Comparison of ENCODE assay signal across 19 cellular contexts in the genomic region with DNA sequence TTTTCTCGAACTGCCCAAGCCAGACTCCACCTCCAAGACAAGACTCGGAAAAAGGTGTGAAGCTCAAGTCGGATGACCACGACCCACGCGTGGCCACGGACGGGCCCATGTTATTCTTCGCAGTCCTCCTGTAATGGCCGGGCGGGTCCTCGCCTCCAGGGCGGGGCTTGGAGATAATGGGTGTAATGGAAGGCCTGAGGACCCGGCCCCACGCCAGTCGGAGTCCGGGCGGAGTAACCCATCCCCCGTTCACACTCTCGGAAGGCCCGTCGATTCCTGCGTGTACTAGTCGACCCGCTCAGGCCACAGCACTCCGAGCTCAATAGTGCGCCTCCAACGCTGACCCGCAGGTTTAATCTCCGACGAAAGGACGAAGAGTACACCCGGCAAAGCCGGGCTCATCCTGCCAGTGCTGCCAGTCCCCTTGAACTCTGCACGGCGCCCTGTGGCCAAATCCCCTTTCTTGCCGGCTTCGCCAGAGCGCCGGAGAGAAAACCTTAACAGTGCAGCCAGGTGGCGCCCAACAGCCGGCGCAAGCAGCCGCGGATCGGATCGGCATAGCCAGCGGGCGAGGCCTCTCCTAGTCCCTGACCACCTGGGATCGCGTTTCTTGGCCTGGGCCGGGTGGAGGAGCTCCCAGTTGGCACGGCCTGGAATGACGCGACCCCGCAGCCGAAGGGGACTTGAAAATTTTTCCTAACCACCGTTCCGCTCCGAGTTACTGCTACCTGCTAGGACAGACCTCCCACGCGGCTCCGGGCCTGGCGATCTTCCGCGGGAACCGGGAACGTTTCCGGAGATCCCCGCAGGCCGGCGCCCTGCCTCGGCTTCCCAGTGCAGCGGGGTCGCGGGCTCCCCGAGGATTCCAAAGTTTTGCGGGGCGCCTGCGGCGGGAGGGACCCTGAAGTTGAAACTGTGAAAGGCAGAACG.
A peak's percentile ranks its signal among the peaks of the same experiment; 100 is the strongest.
DNase-seq lines count a peak whose midpoint lies in the region; ATAC-seq and TF ChIP-seq lines count a peak whose summit lies in the region.
"Had no signal": no experiment of that assay in that cellular context is flagged by ENCODE, and none has a peak within 500 bp of the region (broad histone marks: within the 10 kb centered on the region; RNA-seq: fewer than 3 reads in every experiment).

No MANE protein-coding gene starts in this region.

- no peak overlapping the region for H3K27ac Mint-ChIP-seq in osteocyte (ENCODE audit: unreplicated experiment)
- H3K27ac Mint-ChIP-seq in activated CD8-positive, alpha-beta T cell treated with anti-CD3 and anti-CD28 coated beads, Interleukin-2, amount 10 ng/mL, durations not matched to agents 7 days and 5 days = no peak overlapping the region

- no peak overlapping the region for H3K9ac ChIP-seq in SK-N-SH

- no peaks in the 10 kb centered on the region for H4K20me1 ChIP-seq in SK-N-SH (ENCODE audit: insufficient read depth)

- no peaks in the 10 kb centered on the region for H3K4me1 Mint-ChIP-seq in osteocyte (ENCODE audit: unreplicated experiment)
- H3K4me1 Mint-ChIP-seq in activated CD8-positive, alpha-beta T cell treated with anti-CD3 and anti-CD28 coated beads, Interleukin-2, amount 10 ng/mL, durations not matched to agents 7 days and 5 days (ENCODE audit: low read depth) = no peaks in the 10 kb centered on the region

- H3K4me3 Mint-ChIP-seq in osteocyte (ENCODE audit: unreplicated experiment) = no peak overlapping the region
- no peak overlapping the region for H3K4me3 Mint-ChIP-seq in activated CD8-positive, alpha-beta T cell treated with anti-CD3 and anti-CD28 coated beads, Interleukin-2, amount 10 ng/mL, durations not matched to agents 7 days and 5 days

- no peak for ATAC-seq in activated CD8-positive, alpha-beta T cell treated with anti-CD3 and anti-CD28 coated beads, Interleukin-2, amount 10 ng/mL, durations not matched to agents 7 days and 5 days
- no peak for ATAC-seq in HG03095 (IDR thresholded peaks at IDR 0.05; ENCODE audit: unreplicated experiment)

- H3K4me1 ChIP-seq in SK-N-SH (ENCODE audit: control insufficient read depth in 1 of 2, insufficient read depth in 2 of 2, low read depth in 1 of 2, low read length in 1 of 2) = no peaks in the 10 kb centered on the region
- H3K4me1 ChIP-seq: HAP-1, SJCRH30 had no signal

- peak overlapping the region; percentile 46; the same call in 1 of the 2 replicates for H3K4me2 ChIP-seq in SK-N-SH

- no peaks in the 10 kb centered on the region for H3K9me3 ChIP-seq in SK-N-SH
- H3K9me3 ChIP-seq: HAP-1, SJCRH30 had no signal

- H3K36me3 ChIP-seq in SK-N-SH (replicated peaks in 1 of 2; ENCODE audit: control insufficient read depth in 1 of 2, insufficient read depth in 2 of 2, low read length in 1 of 2) = no peaks in the 10 kb centered on the region
- H3K36me3 ChIP-seq: HAP-1, SJCRH30 had no signal

- TF ChIP-seq RAD21 in SK-N-SH (IDR thresholded peaks at IDR 0.05; ENCODE audit: low read length) = 0 out of 2 replicates have a peak, but pooled peaks have one; percentile 10

- H3K79me2 ChIP-seq in SK-N-SH (ENCODE audit: insufficient read depth) = no peaks in the 10 kb centered on the region

- no peak overlapping the region for H3K4me3 ChIP-seq in SK-N-SH (ENCODE audit: low read depth in 2 of 2, low read length in 1 of 2)
- H3K4me3 ChIP-seq: HAP-1, SJCRH30 had no signal

- peak; percentile 41 for TF ChIP-seq CTCF in SK-N-SH (IDR thresholded peaks at IDR 0.05)
- TF ChIP-seq CTCF in osteocyte (IDR thresholded peaks at IDR 0.05) = no peak

- H3K27ac ChIP-seq in SK-N-SH (ENCODE audit: low read depth in 2 of 2, low read length in 1 of 2) = no peak overlapping the region
- H3K27ac ChIP-seq: SJCRH30 had no signal

- H2AFZ ChIP-seq in SK-N-SH (ENCODE audit: low read depth) = no peak overlapping the region

- DNase-seq in DMS53 (lab: John Stamatoyannopoulos, UW) = peak; percentile 12
- DNase-seq in DMS53 treated with DMSO at 0.1 percent for 48 hours (lab: John Stamatoyannopoulos, UW; ENCODE audit: unreplicated experiment) = no peak
- DNase-seq in Daoy (ENCODE audit: low read depth) = peak; percentile 82
- DNase-seq in SK-N-SH = no peak
- peak; percentile 84 for DNase-seq in osteocyte (ENCODE audit: extremely low spot score, unreplicated experiment)
- DNase-seq in posterior vena cava (ENCODE audit: low spot score) = no peak
- DNase-seq in activated CD8-positive, alpha-beta T cell treated with anti-CD3 and anti-CD28 coated beads, Interleukin-2, amount 10 ng/mL, durations not matched to agents 7 days and 5 days = no peak
- DNase-seq: 8988T, GDM1, Karpas-422, MM.1S, NCI-H1092, NCI-H1436 treated with DMSO at 0.1 percent for 48 hours, NCI-H2081, NCI-H510A, SJCRH30, SW 1271 had no signal

- no peak for TF ChIP-seq EP300 in SK-N-SH (IDR thresholded peaks at IDR 0.05; ENCODE audit: borderline replicate concordance in 1 of 2, low read depth in 1 of 2, low read length in 1 of 2)

- H3K9me2 ChIP-seq in SK-N-SH = no peaks in the 10 kb centered on the region

- POLR2A ChIA-PET in SK-N-SH (lab: Yijun Ruan, JAX) = no interaction called here
- POLR2A ChIA-PET in activated CD8-positive, alpha-beta T cell treated with anti-CD3 and anti-CD28 coated beads, Interleukin-2, amount 10 ng/mL, durations not matched to agents 7 days and 5 days (lab: Charles Lee) = no interaction called here

- CTCF ChIA-PET in SK-N-SH (lab: Yijun Ruan, JAX) = no interaction called here
- CTCF ChIA-PET in activated CD8-positive, alpha-beta T cell treated with anti-CD3 and anti-CD28 coated beads, Interleukin-2, amount 10 ng/mL, durations not matched to agents 7 days and 5 days (lab: Charles Lee) = no interaction called here

- no peaks in the 10 kb centered on the region for H3F3A ChIP-seq in SK-N-SH (replicated peaks; ENCODE audit: insufficient read depth)

- WGBS in SK-N-SH (ENCODE audit: low lambda C conversion rate) = 37% methylated on average over 71 of the region's 82 CpGs

- no peaks in the 10 kb centered on the region for H3K27me3 Mint-ChIP-seq in osteocyte (ENCODE audit: unreplicated experiment)
- H3K27me3 Mint-ChIP-seq in activated CD8-positive, alpha-beta T cell treated with anti-CD3 and anti-CD28 coated beads, Interleukin-2, amount 10 ng/mL, durations not matched to agents 7 days and 5 days (ENCODE audit: low read depth) = no peaks in the 10 kb centered on the region

- no peaks in the 10 kb centered on the region for H3K36me3 Mint-ChIP-seq in osteocyte (ENCODE audit: unreplicated experiment)
- no peaks in the 10 kb centered on the region for H3K36me3 Mint-ChIP-seq in activated CD8-positive, alpha-beta T cell treated with anti-CD3 and anti-CD28 coated beads, Interleukin-2, amount 10 ng/mL, durations not matched to agents 7 days and 5 days (ENCODE audit: low read depth)

- intact Hi-C loops in posterior vena cava (cut with DNase I) = no loop called here

- peaks cover 45% of the 10 kb centered on the region; the same call in 1 of the 2 replicates for H3K27me3 ChIP-seq in SK-N-SH (ENCODE audit: insufficient read depth)

- peaks cover 48% of the 10 kb centered on the region for H3K9me3 Mint-ChIP-seq in osteocyte (ENCODE audit: unreplicated experiment)
- peaks cover 19% of the 10 kb centered on the region for H3K9me3 Mint-ChIP-seq in activated CD8-positive, alpha-beta T cell treated with anti-CD3 and anti-CD28 coated beads, Interleukin-2, amount 10 ng/mL, durations not matched to agents 7 days and 5 days (ENCODE audit: insufficient read depth)

TF ChIP-seq in SK-N-SH, 30 proteins besides CTCF, POLR2A, EP300 and RAD21 (continues in another document):
- TF ChIP-seq ELF1 (IDR thresholded peaks at IDR 0.05) = no peak
- TF ChIP-seq MAX (IDR thresholded peaks at IDR 0.05; ENCODE audit: low read depth) = no peak
- TF ChIP-seq, protein P1, sequence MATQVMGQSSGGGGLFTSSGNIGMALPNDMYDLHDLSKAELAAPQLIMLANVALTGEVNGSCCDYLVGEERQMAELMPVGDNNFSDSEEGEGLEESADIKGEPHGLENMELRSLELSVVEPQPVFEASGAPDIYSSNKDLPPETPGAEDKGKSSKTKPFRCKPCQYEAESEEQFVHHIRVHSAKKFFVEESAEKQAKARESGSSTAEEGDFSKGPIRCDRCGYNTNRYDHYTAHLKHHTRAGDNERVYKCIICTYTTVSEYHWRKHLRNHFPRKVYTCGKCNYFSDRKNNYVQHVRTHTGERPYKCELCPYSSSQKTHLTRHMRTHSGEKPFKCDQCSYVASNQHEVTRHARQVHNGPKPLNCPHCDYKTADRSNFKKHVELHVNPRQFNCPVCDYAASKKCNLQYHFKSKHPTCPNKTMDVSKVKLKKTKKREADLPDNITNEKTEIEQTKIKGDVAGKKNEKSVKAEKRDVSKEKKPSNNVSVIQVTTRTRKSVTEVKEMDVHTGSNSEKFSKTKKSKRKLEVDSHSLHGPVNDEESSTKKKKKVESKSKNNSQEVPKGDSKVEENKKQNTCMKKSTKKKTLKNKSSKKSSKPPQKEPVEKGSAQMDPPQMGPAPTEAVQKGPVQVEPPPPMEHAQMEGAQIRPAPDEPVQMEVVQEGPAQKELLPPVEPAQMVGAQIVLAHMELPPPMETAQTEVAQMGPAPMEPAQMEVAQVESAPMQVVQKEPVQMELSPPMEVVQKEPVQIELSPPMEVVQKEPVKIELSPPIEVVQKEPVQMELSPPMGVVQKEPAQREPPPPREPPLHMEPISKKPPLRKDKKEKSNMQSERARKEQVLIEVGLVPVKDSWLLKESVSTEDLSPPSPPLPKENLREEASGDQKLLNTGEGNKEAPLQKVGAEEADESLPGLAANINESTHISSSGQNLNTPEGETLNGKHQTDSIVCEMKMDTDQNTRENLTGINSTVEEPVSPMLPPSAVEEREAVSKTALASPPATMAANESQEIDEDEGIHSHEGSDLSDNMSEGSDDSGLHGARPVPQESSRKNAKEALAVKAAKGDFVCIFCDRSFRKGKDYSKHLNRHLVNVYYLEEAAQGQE (IDR thresholded peaks at IDR 0.05; ENCODE audit: low read depth, low read length) = no peak
- no peak for TF ChIP-seq MEF2A (IDR thresholded peaks at IDR 0.05; ENCODE audit: borderline replicate concordance, low read depth)
- TF ChIP-seq SIN3A (IDR thresholded peaks at IDR 0.05; ENCODE audit: borderline replicate concordance, low read depth, low read length) = no peak
- TF ChIP-seq JUND (IDR thresholded peaks at IDR 0.05) = no peak

Comparison
In these comparisons a context has a peak if more than half of its experiments do, and no peak if none do; other contexts are left out.
1. DNase-seq: peak in DMS53 (single experiment), Daoy (single experiment) and osteocyte (single experiment); none in DMS53 treated with DMSO at 0.1 percent for 48 hours (single experiment), SK-N-SH (single experiment), posterior vena cava (single experiment) and activated CD8-positive, alpha-beta T cell treated with anti-CD3 and anti-CD28 coated beads, Interleukin-2, amount 10 ng/mL, durations not matched to agents 7 days and 5 days (single experiment).